In genomic region chr12:106986135-106986534, GRCh38 we compare ENCODE assay signal across 8 cellular contexts.
DNase-seq lines count a peak whose midpoint lies in the region; TF ChIP-seq lines count a peak whose summit lies in the region.

No MANE protein-coding gene starts in this region.

- H3K36me3 ChIP-seq in SK-N-MC (ENCODE audit: insufficient read depth, low read length), result peaks cover 19% of the 10 kb centered on the region; the same call in 1 of the 2 replicates

- DNase-seq in GM12864 (ENCODE audit: low read depth), result no peak
- no peak for DNase-seq in SK-N-MC (ENCODE audit: low read depth, low spot score)
- DNase-seq in fibroblast of mammary gland (ENCODE audit: low read depth), result no peak
- no peak for DNase-seq in retinal pigment epithelial cell (ENCODE audit: low read depth)
- no peak for DNase-seq in stimulated activated CD4-positive, alpha-beta T cell treated with anti-CD3 and anti-CD28 coated beads, Interleukin-4, amount 100 ng/mL, for 4 hours
- no peak for DNase-seq in anterior cingulate cortex (lab: John Stamatoyannopoulos, UW)
- DNase-seq in HK-2 (ENCODE audit: unreplicated experiment), result no peak
- DNase-seq in DMS79 (lab: John Stamatoyannopoulos, UW), result no peak

- no peak overlapping the region for H3K27ac ChIP-seq in SK-N-MC

- H3K4me3 ChIP-seq in GM12864 (ENCODE audit: low read depth, low read length) (peak overlapping the region; percentile 78), SK-N-MC (peak overlapping the region; percentile 99), fibroblast of mammary gland (ENCODE audit: control insufficient read depth, low read depth, low read length) (peak overlapping the region; percentile 79), retinal pigment epithelial cell (ENCODE audit: low read length) (peak overlapping the region; percentile 69)

- H3K9me3 ChIP-seq in SK-N-MC (ENCODE audit: low read depth, low read length), result no peaks in the 10 kb centered on the region

- TF ChIP-seq CTCF in GM12864 (IDR thresholded peaks at IDR 0.05; ENCODE audit: low read depth, low read length, missing control alignments) (no peak), fibroblast of mammary gland (conservative IDR thresholded peaks at IDR 0.05; ENCODE audit: control insufficient read depth, insufficient read depth, low read depth, low read length) (no peak), retinal pigment epithelial cell (conservative IDR thresholded peaks at IDR 0.05; ENCODE audit: low read depth, low read length) (no peak)

- peak overlapping the region; percentile 94 for H3K9ac ChIP-seq in SK-N-MC (ENCODE audit: insufficient read length)
